ENCODE assay signal across 8 cellular contexts in genomic region chr6:100965069-100965468, GRCh38.
"Had no signal": no experiment of that assay in that cellular context is flagged by ENCODE, and none has a peak within 500 bp of the region (broad histone marks: within the 10 kb centered on the region; RNA-seq: fewer than 3 reads in every experiment).

No MANE protein-coding gene starts in this region.

- H3K4me1 ChIP-seq: HAP-1 had no signal

- H3K27ac Mint-ChIP-seq: HFFc6, IgD-negative memory B cell had no signal

- H3K9me3 ChIP-seq: HAP-1 had no signal

- H3K4me3 Mint-ChIP-seq: HFFc6, IgD-negative memory B cell had no signal

- H3K27ac ChIP-seq: HL-60 had no signal

- ATAC-seq: HCT116 had no signal

- H3K4me1 Mint-ChIP-seq: IgD-negative memory B cell had no signal

- H3K9me3 Mint-ChIP-seq: HFFc6 had no signal

- DNase-seq: GOT3, H7, HFFc6, KG1 had no signal

- H3K4me3 ChIP-seq: HAP-1 had no signal

- H3K36me3 ChIP-seq: HAP-1 had no signal
